ENCODE assay signal across 17 cellular contexts in the genomic region with DNA sequence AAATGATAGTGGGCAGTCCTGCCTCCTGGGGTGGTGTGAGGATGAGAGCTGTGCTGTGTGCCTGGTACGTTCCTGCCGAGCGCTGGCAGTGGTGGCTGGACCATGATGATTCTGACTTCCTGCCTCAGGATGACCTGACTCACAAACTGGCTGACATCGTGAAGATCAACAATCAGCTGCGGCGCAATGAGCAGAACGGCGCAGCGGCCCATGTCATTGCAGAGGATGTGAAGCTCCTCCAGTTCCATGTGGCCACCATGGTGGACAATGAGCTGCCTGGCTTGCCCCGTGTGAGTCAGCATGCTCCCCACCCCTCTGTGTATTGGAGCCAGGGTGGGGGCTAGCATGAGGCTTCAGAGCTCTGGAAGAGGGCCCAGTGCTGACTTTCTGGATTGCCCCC. TPM values are rescaled to one million over a fixed set of nuclear protein-coding genes. Genes with fewer than 3 reads are reported as not detected.
DNase-seq lines count a peak whose midpoint lies in the region; ATAC-seq and TF ChIP-seq lines count a peak whose summit lies in the region.
"Had no signal": no experiment of that assay in that cellular context is flagged by ENCODE, and none has a peak within 500 bp of the region (broad histone marks: within the 10 kb centered on the region; RNA-seq: fewer than 3 reads in every experiment).

No MANE protein-coding gene starts in this region.

- no peaks in the 10 kb centered on the region for H3K9me3 ChIP-seq in T-helper 17 cell (ENCODE audit: control insufficient read depth, low read length, poor library complexity, severe bottlenecking)
- no peaks in the 10 kb centered on the region for H3K9me3 ChIP-seq in gastroesophageal sphincter
- H3K9me3 ChIP-seq: pancreas, suprapubic skin had no signal

- no peak for TF ChIP-seq CTCF in gastroesophageal sphincter (IDR thresholded peaks at IDR 0.05)

- ATAC-seq in T-helper 17 cell: no peak
- ATAC-seq in gastroesophageal sphincter: peak; percentile 31
- no peak for ATAC-seq in HG03159 (IDR thresholded peaks at IDR 0.05; ENCODE audit: unreplicated experiment)
- ATAC-seq: pancreas, PC-3 had no signal

- no peak for DNase-seq in T-helper 17 cell
- DNase-seq in posterior vena cava (ENCODE audit: low spot score): peak; percentile 74
- DNase-seq in hepatic stellate cell (ENCODE audit: low spot score): no peak
- no peak for DNase-seq in stimulated activated CD4-positive, alpha-beta T cell treated with anti-CD3 and anti-CD28 coated beads, Interleukin-4, amount 100 ng/mL, for 4 hours
- DNase-seq: activated B cell treated with CpG ODN at 0.5 μM for 24 hours, activated gamma-delta T cell, foreskin fibroblast, NCI-H2171 treated with DMSO at 0.1 percent for 48 hours, NCI-H748 treated with DMSO at 0.1 percent for 48 hours, PC-3, small intestine had no signal

- H3K4me3 ChIP-seq in gastroesophageal sphincter: no peak overlapping the region
- H3K4me3 ChIP-seq: pancreas, suprapubic skin had no signal

- peaks cover 0 to 70% of the 10 kb centered on the region in 2 donors for H3K36me3 ChIP-seq in gastroesophageal sphincter

- H3K36me3 Mint-ChIP-seq in T-helper 17 cell (ENCODE audit: low read depth): peaks cover 19% of the 10 kb centered on the region

- H3K27me3 ChIP-seq in gastroesophageal sphincter: no peaks in the 10 kb centered on the region
- H3K27me3 ChIP-seq: pancreas, suprapubic skin had no signal

- no CpG with 5 or more reads among the region's 10 CpGs for WGBS in gastroesophageal sphincter (ENCODE audit: low coverage in 1 of 2), 2 donors

- peak overlapping the region; percentile 75 for H3K27ac Mint-ChIP-seq in T-helper 17 cell
- H3K27ac Mint-ChIP-seq: T-helper 2 cell treated with Interferon-gamma antibody and Interleukin-4, amounts not matched to agents 5 μg/mL and 100 μg/mL, for 36 hours had no signal

- H3K27me3 Mint-ChIP-seq in T-helper 17 cell: no peaks in the 10 kb centered on the region
- H3K27me3 Mint-ChIP-seq: activated B cell treated with CpG ODN at 0.5 μM for 24 hours had no signal

- peaks cover 0 to 24% (median 0%) of the 10 kb centered on the region in 3 donors for H3K4me1 ChIP-seq in gastroesophageal sphincter
- H3K4me1 ChIP-seq: pancreas, suprapubic skin had no signal

- TF ChIP-seq POLR2A in gastroesophageal sphincter (IDR thresholded peaks at IDR 0.05): no peak

- TF ChIP-seq EP300 in gastroesophageal sphincter (IDR thresholded peaks at IDR 0.05): no peak

- intact Hi-C loops in posterior vena cava (cut with DNase I): loop anchor here in 1 of 2 donors (5.0 kb wide), 1 partner anchor 970 kb away; no protein-coding TSS in a partner anchor

- no peak overlapping the region for H3K27ac ChIP-seq in gastroesophageal sphincter
- H3K27ac ChIP-seq: pancreas, suprapubic skin had no signal

- peak overlapping the region; percentile 66 for H3K4me3 Mint-ChIP-seq in T-helper 17 cell
- H3K4me3 Mint-ChIP-seq: activated B cell treated with CpG ODN at 0.5 μM for 24 hours; T-helper 2 cell treated with Interferon-gamma antibody and Interleukin-4, amounts not matched to agents 5 μg/mL and 100 μg/mL, for 36 hours had no signal

- peaks cover 27% of the 10 kb centered on the region for H3K4me1 Mint-ChIP-seq in T-helper 17 cell

RNA-seq across cellular contexts. Expression of gene POLR2A, which starts 13.1 kb away (rescaled TPM):
- total RNA-seq in T-helper 17 cell (100 to 1,000 TPM; 553 to 572 TPM), gastroesophageal sphincter (10 to 100 TPM; 41.0 to 55.3 (median 47.3) TPM), posterior vena cava (10 to 100 TPM; 65.5 to 70.0 TPM)

RNA-seq across cellular contexts. Expression of gene SLC35G6, which starts 16.0 kb away (rescaled TPM):
- not detected for total RNA-seq in T-helper 17 cell
- total RNA-seq in gastroesophageal sphincter: not detected
- not detected for total RNA-seq in posterior vena cava
- total RNA-seq: activated B cell treated with CpG ODN at 0.5 μM for 24 hours, pancreas, PC-3, SK-MEL-5, suprapubic skin had no signal

RNA-seq across cellular contexts. Expression of gene ZBTB4, which starts 17.8 kb away (rescaled TPM):
- 10 to 100 TPM; 44.9 to 49.5 TPM for total RNA-seq in T-helper 17 cell
- total RNA-seq in gastroesophageal sphincter: 100 to 1,000 TPM in 1 of 4 donors, 10 to 100 TPM in 3; 68.4 to 115 (median 80.2) TPM
- total RNA-seq in posterior vena cava: 10 to 100 TPM; 67.3 to 67.9 TPM

RNA-seq across cellular contexts. Expression of gene TNFSF12, which starts 51.6 kb away (rescaled TPM):
- total RNA-seq in T-helper 17 cell: 10 to 100 TPM; 41.7 to 49.2 TPM
- 100 to 1,000 TPM in 1 of 4 donors, 10 to 100 TPM in 3; 61.1 to 108 (median 84.7) TPM for total RNA-seq in gastroesophageal sphincter
- 10 to 100 TPM; 52.0 to 65.1 TPM for total RNA-seq in posterior vena cava

RNA-seq across cellular contexts. Expression of gene CHRNB1, which starts 52.4 kb away (rescaled TPM):
- total RNA-seq in T-helper 17 cell: 1 to 10 TPM; 7.0 to 7.2 TPM
- total RNA-seq in gastroesophageal sphincter: 10 to 100 TPM in 1 of 4 donors, 1 to 10 TPM in 3; 4.7 to 12.1 (median 8.1) TPM
- total RNA-seq in posterior vena cava: 10 to 100 TPM in 1 of 2 donors, 1 to 10 TPM in 1; 7.8 to 10.5 TPM

Comparison
In these comparisons a context has a peak if more than half of its experiments do, and no peak if none do; other contexts are left out.
1. RNA of gene POLR2A, which starts 13.1 kb away (total RNA-seq): 553 to 572 TPM in T-helper 17 cell; 65.5 to 70.0 TPM in posterior vena cava and 41.0 to 55.3 TPM in gastroesophageal sphincter; every median in the first group is over 4 times any median in the second.